ENCODE assay signal across 34 cellular contexts in the genomic region with DNA sequence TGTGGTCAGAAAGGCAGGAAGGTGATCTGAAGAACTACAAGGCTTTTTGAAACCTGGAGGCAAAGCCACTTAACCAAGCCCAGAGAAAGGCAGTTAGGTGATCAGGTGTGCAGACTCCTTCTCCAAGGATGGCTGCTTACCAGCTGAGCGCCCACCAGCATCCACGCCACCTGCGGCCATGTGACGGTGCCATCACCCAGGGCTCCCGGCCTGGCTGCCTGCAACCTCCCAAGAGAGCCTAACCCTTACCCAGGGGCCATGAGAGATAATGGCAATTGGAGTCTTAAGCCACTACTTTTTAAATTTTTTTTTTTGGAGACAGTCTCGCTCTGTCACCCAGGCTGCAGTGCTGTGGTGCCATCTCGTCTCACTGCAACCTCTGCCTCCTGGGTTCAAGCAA.
"Had no signal": no experiment of that assay in that cellular context is flagged by ENCODE, and none has a peak within 500 bp of the region (broad histone marks: within the 10 kb centered on the region; RNA-seq: fewer than 3 reads in every experiment).

No MANE protein-coding gene starts in this region.

- H3K4me1 ChIP-seq: SJCRH30 had no signal

- DNase-seq: Kasumi-1, KG1, MG63, NCI-H1048, NCI-H1092 treated with DMSO at 0.1 percent for 48 hours, NCI-H1105 treated with DMSO at 0.1 percent for 48 hours, NCI-H1417, NCI-H1436, NCI-H146, NCI-H1694, NCI-H187, NCI-H1930, NCI-H2029 treated with DMSO at 0.1 percent for 48 hours, NCI-H2081 treated with DMSO at 0.1 percent for 48 hours, NCI-H2107, NCI-H2171, NCI-H226, NCI-H446 treated with DMSO at 0.1 percent for 48 hours, NCI-H510A, NCI-H524, NCI-H526, NCI-H69, NCI-H748 treated with DMSO at 0.1 percent for 48 hours, NCI-H82, PC-9, SHP77, SIG-M5, SJCRH30, SW 1271 had no signal

- FAIRE-seq: K562, RCC 7860 had no signal

- H3K36me3 ChIP-seq: SJCRH30 had no signal

- ATAC-seq: K562, Panc1, SK-N-SH treated with all-trans-retinoic acid at 6 μM for 48 hours had no signal

- H3K27me3 ChIP-seq: MG63, SJCRH30 had no signal

- H2AFZ ChIP-seq: PC-9 had no signal

- H3K4me2 ChIP-seq: PC-9 had no signal

- H3K27ac ChIP-seq: PC-9, SJCRH30, SK-N-MC had no signal

- H3K4me3 ChIP-seq: K562, MG63, PC-9, SJCRH30, SK-N-MC had no signal

- H3K9me3 ChIP-seq: MG63, SJCRH30 had no signal
